Comparison of ENCODE assay signal across 8 cellular contexts in genomic region chr11:93741882-93742226, GRCh38. TPM values are rescaled to one million over a fixed set of nuclear protein-coding genes. Genes with fewer than 3 reads are reported as not detected.
DNase-seq lines count a peak whose midpoint lies in the region; ATAC-seq, FAIRE-seq and TF ChIP-seq lines count a peak whose summit lies in the region.

No MANE protein-coding gene starts in this region.

- peaks cover 0 to 5% of the 10 kb centered on the region in 2 donors for H3K27me3 Mint-ChIP-seq in CD8-positive, alpha-beta memory T cell

- H4K8ac ChIP-seq in neuronal stem cell (ENCODE audit: low read depth, low read length), result no peak overlapping the region

- H3K27ac ChIP-seq in CD8-positive, alpha-beta memory T cell (ENCODE audit: low read depth, low read length), result peak overlapping the region; percentile 94
- H3K27ac ChIP-seq in VCaP, result peak overlapping the region; percentile 99
- no peak overlapping the region for H3K27ac ChIP-seq in neuronal stem cell (replicated peaks; ENCODE audit: low read length)

- H3K79me1 ChIP-seq in neuronal stem cell (ENCODE audit: low read depth, low read length), result peaks cover 4% of the 10 kb centered on the region

- H3K9me3 ChIP-seq in CD8-positive, alpha-beta memory T cell (ENCODE audit: low read length), result no peaks in the 10 kb centered on the region
- no peaks in the 10 kb centered on the region for H3K9me3 ChIP-seq in neuronal stem cell (replicated peaks in 1 of 2; ENCODE audit: control insufficient read depth in 2 of 2, insufficient read depth in 1 of 2, low read depth in 1 of 2, low read length in 2 of 2)

- H3K23ac ChIP-seq in neuronal stem cell (ENCODE audit: low read depth, low read length, poor library complexity), result no peak overlapping the region

- H2AFZ ChIP-seq in neuronal stem cell (ENCODE audit: low read length), result peak overlapping the region; percentile 91

- peaks cover 46% of the 10 kb centered on the region for H3K4me1 ChIP-seq in CD8-positive, alpha-beta memory T cell (ENCODE audit: insufficient read depth, low read length)
- peaks cover 3 to 22% of the 10 kb centered on the region in 2 donors for H3K4me1 ChIP-seq in neuronal stem cell (ENCODE audit: control insufficient read depth in 2 of 2, insufficient read depth in 1 of 2, low read depth in 1 of 2, low read length in 2 of 2)

- no CpG with 5 or more reads among the region's 8 CpGs for WGBS in neuronal stem cell (ENCODE audit: extremely low coverage in 2 of 2, insufficient read length in 2 of 2, insufficient replicate concordance in 1 of 2), 2 donors

- no peak for FAIRE-seq in HTR-8/SVneo (lab: Jason Lieb, UNC)

- peaks cover 22% of the 10 kb centered on the region for H3K36me3 ChIP-seq in CD8-positive, alpha-beta memory T cell (ENCODE audit: insufficient read depth, low read length)
- H3K36me3 ChIP-seq in neuronal stem cell (replicated peaks in 1 of 2; ENCODE audit: control insufficient read depth in 2 of 2, insufficient read depth in 2 of 2, low read length in 2 of 2), result peaks cover 5 to 44% of the 10 kb centered on the region in 2 donors

- H3K4me1 Mint-ChIP-seq in CD8-positive, alpha-beta memory T cell, result peaks cover 59 to 74% (median 70%) of the 10 kb centered on the region in 3 donors

- H3K9ac ChIP-seq in neuronal stem cell (ENCODE audit: low read depth, low read length, poor library complexity), result no peak overlapping the region

- no peak overlapping the region for H2BK5ac ChIP-seq in neuronal stem cell (ENCODE audit: low read length)

- no peak overlapping the region for H3K14ac ChIP-seq in neuronal stem cell (ENCODE audit: low read length)

- H3K27ac Mint-ChIP-seq in CD8-positive, alpha-beta memory T cell, result peak overlapping the region; percentile 90 to 100 (median 100)

- H4K91ac ChIP-seq in neuronal stem cell (ENCODE audit: low read depth, low read length, poor library complexity), result no peak overlapping the region

- H3K4ac ChIP-seq in neuronal stem cell (ENCODE audit: low read length), result no peak overlapping the region

- no peak for DNase-seq in CD8-positive, alpha-beta memory T cell
- DNase-seq in HTR-8/SVneo (ENCODE audit: insufficient read length, low spot score) (peak; percentile 54), fibroblast of villous mesenchyme (ENCODE audit: low read depth) (peak; percentile 87), neuronal stem cell (ENCODE audit: low spot score) (no peak)
- DNase-seq in activated CD4-positive, CD25-positive, alpha-beta regulatory T cell treated with anti-CD3 and anti-CD28 coated beads, Interleukin-2, amount 50 U/mL, for 72 hours, result no peak
- DNase-seq in stimulated activated CD4-positive, alpha-beta T cell treated with anti-CD3 and anti-CD28 coated beads, Interleukin-15, amount 100 ng/mL, for 24 hours, result no peak

- peak overlapping the region; percentile 38 for H3K4me2 ChIP-seq in neuronal stem cell (ENCODE audit: insufficient read depth, low read length, poor library complexity, severe bottlenecking)

- H3K18ac ChIP-seq in neuronal stem cell (ENCODE audit: low read length), result no peak overlapping the region

- CTCF ChIA-PET in CD8-positive, alpha-beta memory T cell (lab: Charles Lee), result interaction anchor here (3.7 kb wide), 1 partner anchor 41 kb away, joined by 32 read pairs; the partner anchor contains the start of gene MED17

- POLR2A ChIA-PET in CD8-positive, alpha-beta memory T cell (lab: Charles Lee), result interaction anchor here (0.7 to 4.6 kb wide), 12 partner anchors 10 to 1325 kb away, joined by 3 to 93 read pairs (median 4); partner anchors contain the start of genes CEP295, FUT4, MED17 and PANX1

- peak; percentile 5 for ATAC-seq in GM19438 (IDR thresholded peaks at IDR 0.05; ENCODE audit: low read depth, unreplicated experiment)

- no peak overlapping the region for H2AK5ac ChIP-seq in neuronal stem cell (ENCODE audit: low read depth, low read length)

- H3K9me3 Mint-ChIP-seq in CD8-positive, alpha-beta memory T cell, result peaks cover 0 to 1% (median 0%) of the 10 kb centered on the region in 5 donors

- H3K4me3 Mint-ChIP-seq in CD8-positive, alpha-beta memory T cell, result peak overlapping the region; percentile 98 to 100 (median 100)

- no peaks in the 10 kb centered on the region for H3K27me3 ChIP-seq in CD8-positive, alpha-beta memory T cell (ENCODE audit: insufficient read depth, low read length, poor library complexity, severe bottlenecking)
- H3K27me3 ChIP-seq in neuronal stem cell (ENCODE audit: control insufficient read depth in 3 of 3, insufficient read depth in 3 of 3, low read depth in 1 of 3, low read length in 3 of 3), result no peaks in the 10 kb centered on the region

- H3K36me3 Mint-ChIP-seq in CD8-positive, alpha-beta memory T cell, result peaks cover 0 to 57% (median 11%) of the 10 kb centered on the region in 3 donors

- no peak overlapping the region for H2BK120ac ChIP-seq in neuronal stem cell (ENCODE audit: low read depth, low read length)

- no peak overlapping the region for H2BK12ac ChIP-seq in neuronal stem cell (ENCODE audit: low read length)

- peak overlapping the region; percentile 95 for H3K4me3 ChIP-seq in CD8-positive, alpha-beta memory T cell (ENCODE audit: low read length)
- H3K4me3 ChIP-seq in fibroblast of villous mesenchyme (ENCODE audit: low read depth, low read length) (peak overlapping the region; percentile 98), neuronal stem cell (ENCODE audit: low read length in 2 of 2) (peak overlapping the region; percentile 81 to 96)

- TF ChIP-seq CTCF in VCaP (conservative IDR thresholded peaks at IDR 0.05) (no peak), fibroblast of villous mesenchyme (IDR thresholded peaks at IDR 0.05; ENCODE audit: insufficient read depth, low read depth, low read length) (no peak)

- no peak overlapping the region for H2BK15ac ChIP-seq in neuronal stem cell (ENCODE audit: low read length)

RNA-seq across cellular contexts. Expression of gene C11orf54, which starts 0.4 kb away (rescaled TPM):
- total RNA-seq in CD8-positive, alpha-beta memory T cell, result 10 to 100 TPM; 14.9 to 16.8 TPM
- 18.6 TPM for polyA plus RNA-seq in CD8-positive, alpha-beta memory T cell
- 10.0 and 13.8 TPM in 2 replicates for total RNA-seq in fibroblast of villous mesenchyme
- polyA plus RNA-seq in neuronal stem cell (2013, experiment 1 of 2), result 27.8 TPM
- 29.1 TPM for polyA plus RNA-seq in neuronal stem cell (2013, experiment 2 of 2)

RNA-seq across cellular contexts. Expression of gene TAF1D, which starts 0.6 kb away (rescaled TPM):
- total RNA-seq in CD8-positive, alpha-beta memory T cell, result 100 to 1,000 TPM; 249 to 265 TPM
- polyA plus RNA-seq in CD8-positive, alpha-beta memory T cell, result 18.0 TPM
- total RNA-seq in fibroblast of villous mesenchyme, result 111 and 181 TPM in 2 replicates
- polyA plus RNA-seq in neuronal stem cell (2013, experiment 1 of 2), result 175 TPM
- polyA plus RNA-seq in neuronal stem cell (2013, experiment 2 of 2), result 189 TPM

RNA-seq across cellular contexts. Expression of gene MED17, which starts 42.2 kb away (rescaled TPM):
- 10 to 100 TPM; 39.4 to 42.8 TPM for total RNA-seq in CD8-positive, alpha-beta memory T cell
- 25.1 TPM for polyA plus RNA-seq in CD8-positive, alpha-beta memory T cell
- 26.4 and 39.3 TPM in 2 replicates for total RNA-seq in fibroblast of villous mesenchyme
- 18.2 TPM for polyA plus RNA-seq in neuronal stem cell (2013, experiment 1 of 2)
- polyA plus RNA-seq in neuronal stem cell (2013, experiment 2 of 2), result 19.0 TPM

Comparison
In these comparisons a context has a peak if more than half of its experiments do, and no peak if none do; other contexts are left out.
1. DNase-seq: peak in HTR-8/SVneo (single experiment) and fibroblast of villous mesenchyme (single experiment); none in CD8-positive, alpha-beta memory T cell (0 of 5), neuronal stem cell (single experiment), activated CD4-positive, CD25-positive, alpha-beta regulatory T cell treated with anti-CD3 and anti-CD28 coated beads, Interleukin-2, amount 50 U/mL, for 72 hours (single experiment) and stimulated activated CD4-positive, alpha-beta T cell treated with anti-CD3 and anti-CD28 coated beads, Interleukin-15, amount 100 ng/mL, for 24 hours (single experiment).
2. Peak in every context shown above with its lines, with median percentiles within 50 percentile points of each other: H3K4me3 ChIP-seq.